21 cellular contexts compared by ENCODE assay signal in genomic region chr9:123484130-123484529, GRCh38.
DNase-seq lines count a peak whose midpoint lies in the region; ATAC-seq, FAIRE-seq and TF ChIP-seq lines count a peak whose summit lies in the region.
"Had no signal": no experiment of that assay in that cellular context is flagged by ENCODE, and none has a peak within 500 bp of the region (broad histone marks: within the 10 kb centered on the region; RNA-seq: fewer than 3 reads in every experiment).

No MANE protein-coding gene starts in this region.

- H3K9ac ChIP-seq in H1 (replicated peaks in 1 of 4; ENCODE audit: extremely low read depth in 1 of 4, low read depth in 3 of 4, low read length in 3 of 4) (no peak overlapping the region), liver (ENCODE audit: low read depth in 1 of 2, low read length in 2 of 2) (no peak overlapping the region)
- H3K9ac ChIP-seq: BLaER1, SK-N-SH had no signal

- WGBS in H1 (ENCODE audit: extremely low coverage in 1 of 2, insufficient coverage in 1 of 2, insufficient read length in 1 of 2, insufficient replicate concordance in 2 of 2, low coverage in 1 of 2, low lambda C conversion rate in 2 of 2, missing lambda C conversion rate in 1 of 2), 2 experiments: 96% methylated on average over 4 of the region's 4 CpGs; no CpG with 5 or more reads in 1 of the 2 experiments
- 38% methylated on average over 4 of the region's 4 CpGs for WGBS in liver
- 59% methylated on average over 4 of the region's 4 CpGs; no CpG with 5 or more reads in 1 of the 2 donors for WGBS in transverse colon (ENCODE audit: low coverage in 1 of 2), 2 donors
- 95 to 96% methylated on average over 4 of the region's 4 CpGs for WGBS in aorta, 2 donors

- peak overlapping the region; percentile 79 for H4K91ac ChIP-seq in H1 (replicated peaks; ENCODE audit: insufficient read length, low read length)

- no peak for ATAC-seq in aorta (ENCODE audit: low FRiP score)

- no peak overlapping the region for H2AFZ ChIP-seq in H1 (ENCODE audit: low read length)

- H3K4me2 ChIP-seq in H1 (ENCODE audit: insufficient read depth in 1 of 2, low read depth in 2 of 2, low read length in 2 of 2): no peak overlapping the region
- H3K4me2 ChIP-seq: BLaER1, SK-N-SH had no signal

- 0 out of 2 replicates have a peak overlapping the region, but pooled peaks have one; percentile 84 for H2BK15ac ChIP-seq in H1 (ENCODE audit: low read length)

- H2AK5ac ChIP-seq in H1 (ENCODE audit: low read depth, low read length): peak overlapping the region; percentile 16; the same call in 1 of the 2 replicates

- TF ChIP-seq CTCF in H1 (IDR thresholded peaks at IDR 0.05; ENCODE audit: control extremely low read depth in 1 of 3, insufficient read depth in 1 of 3, low read depth in 1 of 3, low read length in 3 of 3) (no peak), liver (IDR thresholded peaks at IDR 0.05; ENCODE audit: low read depth, low read length, missing input control) (no peak), transverse colon (IDR thresholded peaks at IDR 0.05) (no peak), GM13976 (IDR thresholded peaks at IDR 0.05; ENCODE audit: borderline replicate concordance, control extremely low read depth, extremely low read depth, insufficient read depth, missing control alignments) (no peak)

- H2BK120ac ChIP-seq in H1 (replicated peaks; ENCODE audit: low read depth, low read length): no peak overlapping the region

- no peak overlapping the region for H3K14ac ChIP-seq in H1 (ENCODE audit: insufficient read length)

- peaks cover 5% of the 10 kb centered on the region; the same call in 1 of the 2 replicates for H3K79me1 ChIP-seq in H1 (ENCODE audit: low read depth, low read length)

- TF ChIP-seq EP300 in H1 (IDR thresholded peaks at IDR 0.05; ENCODE audit: borderline replicate concordance in 1 of 2, low read depth in 2 of 2, low read length in 2 of 2) (no peak), transverse colon (IDR thresholded peaks at IDR 0.05; ENCODE audit: low read depth) (no peak)

- H3K4me1 ChIP-seq in H1 (replicated peaks in 1 of 4; ENCODE audit: control insufficient read depth in 3 of 4, insufficient read depth in 4 of 4, low read length in 3 of 4): peaks cover 17 to 32% (median 24%) of the 10 kb centered on the region in 4 experiments
- peaks cover 15 to 49% (median 42%) of the 10 kb centered on the region in 4 donors for H3K4me1 ChIP-seq in liver (ENCODE audit: control insufficient read depth in 4 of 4, insufficient read depth in 4 of 4, low read length in 3 of 4)
- H3K4me1 ChIP-seq in transverse colon: peaks cover 0 to 54% (median 31%) of the 10 kb centered on the region in 4 donors
- H3K4me1 ChIP-seq in aorta (ENCODE audit: control insufficient read depth in 1 of 2, insufficient read depth in 2 of 2, low read length in 2 of 2): no peaks in the 10 kb centered on the region

- no peaks in the 10 kb centered on the region for H4K20me1 ChIP-seq in H1 (replicated peaks in 1 of 2; ENCODE audit: control insufficient read depth in 1 of 2, insufficient read depth in 2 of 2, low read length in 2 of 2)
- H4K20me1 ChIP-seq: BLaER1 had no signal

- H3K4me3 ChIP-seq in H1 (ENCODE audit: extremely low read depth in 1 of 4, insufficient read depth in 2 of 4, low read depth in 3 of 4, low read length in 4 of 4): no peak overlapping the region
- H3K4me3 ChIP-seq in liver (ENCODE audit: low read depth in 1 of 3, low read length in 3 of 3): peak overlapping the region in 1 of 3 donors; percentile 9
- no peak overlapping the region for H3K4me3 ChIP-seq in transverse colon
- no peak overlapping the region for H3K4me3 ChIP-seq in aorta (ENCODE audit: low read length in 2 of 2)
- H3K4me3 ChIP-seq: BLaER1 had no signal

- H2BK5ac ChIP-seq in H1 (ENCODE audit: low read depth, low read length): peak overlapping the region; percentile 62; the same call in 1 of the 2 replicates

- H3K23me2 ChIP-seq in H1 (ENCODE audit: low read depth, low read length): no peaks in the 10 kb centered on the region; the same call in 1 of the 2 replicates

- H3K27me3 ChIP-seq in H1 (replicated peaks in 1 of 4; ENCODE audit: control insufficient read depth in 3 of 4, extremely low read depth in 1 of 4, insufficient read depth in 3 of 4, low read length in 3 of 4) (no peaks in the 10 kb centered on the region; a peak in 1 of 7 replicates), liver (ENCODE audit: control insufficient read depth in 4 of 4, insufficient read depth in 4 of 4, low read length in 3 of 4) (no peaks in the 10 kb centered on the region), transverse colon (no peaks in the 10 kb centered on the region), aorta (ENCODE audit: control insufficient read depth in 1 of 2, insufficient read depth in 2 of 2, low read length in 1 of 2) (no peaks in the 10 kb centered on the region)
- H3K27me3 ChIP-seq: BLaER1 had no signal

- no peak overlapping the region for H2BK20ac ChIP-seq in H1 (ENCODE audit: low read length)

- DNase-seq in HuH-7 (ENCODE audit: low spot score) (peak; percentile 59), H1 (ENCODE audit: low read depth in 1 of 2, low spot score in 2 of 2) (no peak), transverse colon (peak; percentile 74), aorta (no peak), GM13976 (ENCODE audit: low spot score) (no peak)
- no peak for DNase-seq in effector CD8-positive, alpha-beta T cell (lab: John Stamatoyannopoulos, UW)
- DNase-seq: CD4-positive, alpha-beta memory T cell; HFFc6; KBM-7; NCI-H1105; NCI-H1694; NCI-H2081 treated with DMSO at 0.1 percent for 48 hours; NCI-H446 treated with DMSO at 0.1 percent for 48 hours; NK-92 treated with Interleukin-12 subunit alpha and Interleukin-12 subunit beta, amount 100 ng/mL, for 24 hours; SHP77 treated with DMSO at 0.1 percent for 48 hours; SK-N-SH had no signal

- H2BK12ac ChIP-seq in H1 (ENCODE audit: low read depth, low read length): 0 out of 2 replicates have a peak overlapping the region, but pooled peaks have one; percentile 52

- H3K36me3 ChIP-seq in H1 (ENCODE audit: control insufficient read depth in 2 of 4, insufficient read depth in 4 of 4, low read length in 3 of 4) (no peaks in the 10 kb centered on the region), liver (ENCODE audit: control insufficient read depth in 4 of 4, insufficient read depth in 3 of 4, low read depth in 1 of 4, low read length in 3 of 4) (no peaks in the 10 kb centered on the region), transverse colon (no peaks in the 10 kb centered on the region), aorta (ENCODE audit: control insufficient read depth in 1 of 2, insufficient read depth in 2 of 2, low read length in 1 of 2) (no peaks in the 10 kb centered on the region)

- intact Hi-C loops in transverse colon (cut with DNase I; ENCODE audit: low total_unique reads): no loop called here
- intact Hi-C loops in aorta (cut with DNase I): no loop called here

- H3K9me3 ChIP-seq in H1 (ENCODE audit: insufficient read depth in 2 of 2, low read depth in 1 of 2, low read length in 1 of 2): no peaks in the 10 kb centered on the region
- H3K9me3 ChIP-seq in liver (ENCODE audit: control insufficient read depth in 4 of 4, low read length in 3 of 4): no peaks in the 10 kb centered on the region
- no peaks in the 10 kb centered on the region for H3K9me3 ChIP-seq in transverse colon
- no peaks in the 10 kb centered on the region for H3K9me3 ChIP-seq in aorta (ENCODE audit: control insufficient read depth, low read length)
- H3K9me3 ChIP-seq: BLaER1, SK-N-SH had no signal

- no peak overlapping the region for H3K4ac ChIP-seq in H1 (replicated peaks; ENCODE audit: insufficient read length, low read depth, low read length)

- H4K8ac ChIP-seq in H1 (ENCODE audit: extremely low read depth, insufficient read depth, low read length): no peak overlapping the region

- TF ChIP-seq POLR2A in H1 (IDR thresholded peaks at IDR 0.05; ENCODE audit: control extremely low read depth in 1 of 2, low read depth in 2 of 2, low read length in 2 of 2) (no peak), transverse colon (IDR thresholded peaks at IDR 0.05) (no peak)

- no peak overlapping the region for H3K56ac ChIP-seq in H1 (replicated peaks; ENCODE audit: insufficient read length, low read depth, low read length)

- POLR2A ChIA-PET in H1 (lab: Charles Lee; ENCODE audit: partially characterized antibody): no interaction called here

- no peak overlapping the region for H3K18ac ChIP-seq in H1 (ENCODE audit: extremely low read depth, low read length)

- H3K27ac ChIP-seq in H1 (ENCODE audit: low read depth, low read length) (no peak overlapping the region), liver (ENCODE audit: low read depth in 1 of 2, low read length in 2 of 2) (peak overlapping the region; percentile 21 to 58), transverse colon (peak overlapping the region; percentile 71 to 78 (median 74)), aorta (ENCODE audit: low read depth in 1 of 2, low read length in 2 of 2) (no peak overlapping the region)
- H3K27ac ChIP-seq: BLaER1 had no signal

- no peak overlapping the region for H3K23ac ChIP-seq in H1 (ENCODE audit: insufficient read length)

- no peaks in the 10 kb centered on the region for H3K79me2 ChIP-seq in H1 (ENCODE audit: control insufficient read depth in 1 of 2, insufficient read depth in 2 of 2, low read length in 2 of 2)

- no peak overlapping the region for H4K5ac ChIP-seq in H1 (ENCODE audit: insufficient read length, low read depth, low read length)

- FAIRE-seq in H1 (lab: Jason Lieb, UNC): no peak
- FAIRE-seq: D721Med, GM12892, H54 had no signal

- CTCF ChIA-PET in H1 (lab: Charles Lee; ENCODE audit: partially characterized antibody): interaction anchor here (0.5 to 1.3 kb wide), 5 partner anchors 10 to 902 kb away, joined by 3 to 4 read pairs (median 3); no protein-coding TSS in a partner anchor

- TF ChIP-seq RAD21 in H1 (IDR thresholded peaks at IDR 0.05 in 1 of 2, conservative IDR thresholded peaks at IDR 0.05 in 1 of 2; ENCODE audit: low read depth in 2 of 2, low read length in 2 of 2) (no peak), liver (IDR thresholded peaks at IDR 0.05) (peak; percentile 20 to 54)

- in situ Hi-C loops in transverse colon (cut with MboI; ENCODE audit: low pct_ligation_motif_present in 1 of 4, low pct_unique_long_range_greater_than_20kb in 1 of 4, low sequenced_read_pairs in 3 of 4) (no loop called here), GM13976 (cut with MboI; ENCODE audit: low sequenced_read_pairs, unreplicated experiment) (no loop called here)

TF ChIP-seq in H1, 55 proteins besides CTCF, POLR2A, EP300 and RAD21 (continues in another document):
- TF ChIP-seq RXRA (IDR thresholded peaks at IDR 0.05; ENCODE audit: insufficient read depth, low read depth, low read length): no peak
- no peak for TF ChIP-seq NANOG (IDR thresholded peaks at IDR 0.05; ENCODE audit: insufficient read depth, low read depth, low read length, poor library complexity, severe bottlenecking)

TF ChIP-seq in liver, 16 proteins besides CTCF, POLR2A, EP300 and RAD21 (continues in another document):
- TF ChIP-seq TAF1 (conservative IDR thresholded peaks at IDR 0.05) (no peak), EGR1 (IDR thresholded peaks at IDR 0.05; ENCODE audit: low read depth in 2 of 2) (no peak), YY1 (IDR thresholded peaks at IDR 0.05) (peak; percentile 61), HNF4G (IDR thresholded peaks at IDR 0.05) (peak; percentile 82), NR2F2 (IDR thresholded peaks at IDR 0.05) (no peak)

Comparison
In these comparisons a context has a peak if more than half of its experiments do, and no peak if none do; other contexts are left out.
1. DNase-seq: peak in HuH-7 (single experiment) and transverse colon (single experiment); none in H1 (0 of 2), effector CD8-positive, alpha-beta T cell (single experiment), aorta (0 of 2) and GM13976 (single experiment).
2. H3K27ac ChIP-seq: peak in liver (2 of 2) and transverse colon (4 of 4); none in H1 (single experiment) and aorta (0 of 2).